15 cellular contexts compared by ENCODE assay signal in the genomic region with DNA sequence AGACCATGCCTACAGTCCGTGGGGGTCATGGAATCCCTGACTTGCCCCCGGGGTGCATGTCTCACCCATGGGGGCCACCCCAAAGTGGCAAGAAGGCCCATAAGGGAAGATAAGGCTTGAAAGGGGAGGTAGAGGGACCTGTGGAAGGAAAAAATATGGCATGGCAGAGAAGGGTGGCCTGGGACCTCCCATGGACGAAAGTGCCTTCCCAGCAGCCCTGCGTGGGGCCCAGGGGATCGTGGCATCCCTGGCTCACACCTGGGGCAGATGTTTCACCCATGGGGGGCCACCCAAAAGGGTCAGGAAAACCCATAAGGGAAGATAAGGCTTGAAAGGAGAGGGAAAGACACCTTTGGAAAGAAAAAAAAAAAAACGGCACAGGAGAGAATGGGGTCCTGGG.
A peak's percentile ranks its signal among the peaks of the same experiment; 100 is the strongest.
DNase-seq lines count a peak whose midpoint lies in the region; ATAC-seq and TF ChIP-seq lines count a peak whose summit lies in the region.
"Had no signal": no experiment of that assay in that cellular context is flagged by ENCODE, and none has a peak within 500 bp of the region (broad histone marks: within the 10 kb centered on the region; RNA-seq: fewer than 3 reads in every experiment).

No MANE protein-coding gene starts in this region.

- no peak overlapping the region for H3K27ac ChIP-seq in SK-N-SH (ENCODE audit: low read depth in 2 of 2, low read length in 1 of 2)
- H3K27ac ChIP-seq in body of pancreas = no peak overlapping the region
- H3K27ac ChIP-seq: 22Rv1, GM23248 had no signal

- H3K4me1 ChIP-seq in SK-N-SH (ENCODE audit: control insufficient read depth in 1 of 2, insufficient read depth in 2 of 2, low read depth in 1 of 2, low read length in 1 of 2) (no peaks in the 10 kb centered on the region), body of pancreas (no peaks in the 10 kb centered on the region)
- H3K4me1 ChIP-seq: Caco-2 had no signal

- H3K36me3 ChIP-seq in SK-N-SH (replicated peaks in 1 of 2; ENCODE audit: control insufficient read depth in 1 of 2, insufficient read depth in 2 of 2, low read length in 1 of 2) = no peaks in the 10 kb centered on the region
- H3K36me3 ChIP-seq in body of pancreas (replicated peaks in 1 of 2; ENCODE audit: insufficient read depth in 1 of 2, low read depth in 2 of 2) = no peaks in the 10 kb centered on the region

- no peak for TF ChIP-seq POLR2A in body of pancreas (IDR thresholded peaks at IDR 0.05)

- H3K4me1 Mint-ChIP-seq in CD14-positive monocyte = no peaks in the 10 kb centered on the region
- H3K4me1 Mint-ChIP-seq: CD8-positive, alpha-beta memory T cell; IgD-negative memory B cell had no signal

- H3K9me3 ChIP-seq in SK-N-SH (no peaks in the 10 kb centered on the region), body of pancreas (peaks cover 0 to 23% (median 0%) of the 10 kb centered on the region in 3 donors)

- TF ChIP-seq RAD21 in SK-N-SH (IDR thresholded peaks at IDR 0.05; ENCODE audit: low read length) = no peak

- H4K20me1 ChIP-seq in SK-N-SH (ENCODE audit: insufficient read depth) = no peaks in the 10 kb centered on the region

- no peak overlapping the region for H3K9ac ChIP-seq in SK-N-SH
- H3K9ac ChIP-seq: GM23248 had no signal

- H3K27me3 Mint-ChIP-seq in CD14-positive monocyte (ENCODE audit: low read depth in 3 of 3) = peaks cover 0 to 3% (median 1%) of the 10 kb centered on the region in 3 donors
- H3K27me3 Mint-ChIP-seq: IgD-negative memory B cell had no signal

- CTCF ChIA-PET in SK-N-SH (lab: Yijun Ruan, JAX) (no interaction called here), HEK293T (lab: Yijun Ruan, JAX) (no interaction called here)

- H3K27me3 ChIP-seq in SK-N-SH (ENCODE audit: insufficient read depth) (peaks cover 18% of the 10 kb centered on the region; the same call in 1 of the 2 replicates), body of pancreas (no peaks in the 10 kb centered on the region)

- no peak overlapping the region for H2AFZ ChIP-seq in SK-N-SH (ENCODE audit: low read depth)
- H2AFZ ChIP-seq: GM23248 had no signal

- H3K79me2 ChIP-seq in SK-N-SH (ENCODE audit: insufficient read depth) = no peaks in the 10 kb centered on the region

- H3K9me2 ChIP-seq in SK-N-SH = no peaks in the 10 kb centered on the region

- ATAC-seq in SK-N-SH treated with all-trans-retinoic acid at 6 μM for 48 hours (no peak), body of pancreas (no peak)

- no peak for TF ChIP-seq CTCF in SK-N-SH (IDR thresholded peaks at IDR 0.05)
- no peak for TF ChIP-seq CTCF in CD14-positive monocyte (IDR thresholded peaks at IDR 0.05)
- no peak for TF ChIP-seq CTCF in body of pancreas (IDR thresholded peaks at IDR 0.05)

- no peak overlapping the region for H3K27ac Mint-ChIP-seq in CD14-positive monocyte
- H3K27ac Mint-ChIP-seq: CD8-positive, alpha-beta memory T cell; IgD-negative memory B cell had no signal

- no peak overlapping the region for H3K4me3 Mint-ChIP-seq in CD14-positive monocyte
- H3K4me3 Mint-ChIP-seq: CD8-positive, alpha-beta memory T cell; IgD-negative memory B cell had no signal

- intact Hi-C loops in CD14-positive monocyte (cut with micrococcal nuclease) (no loop called here), body of pancreas (cut with DNase I) (no loop called here)

- H3K4me3 ChIP-seq in SK-N-SH (ENCODE audit: low read depth in 2 of 2, low read length in 1 of 2) = no peak overlapping the region
- no peak overlapping the region for H3K4me3 ChIP-seq in body of pancreas
- H3K4me3 ChIP-seq: GM23248 had no signal

- TF ChIP-seq EP300 in SK-N-SH (IDR thresholded peaks at IDR 0.05; ENCODE audit: borderline replicate concordance in 1 of 2, low read depth in 1 of 2, low read length in 1 of 2) = no peak

- no peaks in the 10 kb centered on the region for H3F3A ChIP-seq in SK-N-SH (replicated peaks; ENCODE audit: insufficient read depth)

- H3K36me3 Mint-ChIP-seq in CD14-positive monocyte = no peaks in the 10 kb centered on the region
- H3K36me3 Mint-ChIP-seq: CD8-positive, alpha-beta memory T cell; IgD-negative memory B cell had no signal

- peaks cover 48 to 71% (median 61%) of the 10 kb centered on the region in 7 donors for H3K9me3 Mint-ChIP-seq in CD14-positive monocyte

- no peak overlapping the region for H3K4me2 ChIP-seq in SK-N-SH

- POLR2A ChIA-PET in SK-N-SH (lab: Yijun Ruan, JAX) (no interaction called here), HEK293T (lab: Yijun Ruan, JAX) (no interaction called here)

- peak; percentile 0 for DNase-seq in SK-N-SH
- DNase-seq in CD14-positive monocyte (ENCODE audit: low spot score) = peak; percentile 26
- peak; percentile 25 for DNase-seq in ecto neural progenitor cell (ENCODE audit: low spot score)
- peak; percentile 37 for DNase-seq in mesenteric fat pad (ENCODE audit: low spot score)
- DNase-seq in body of pancreas = no peak
- DNase-seq in HEK293T (ENCODE audit: extremely low spot score) = no peak
- no peak for DNase-seq in SKM-1 treated with dmso at 0.1 percent for 144 hours (lab: John Stamatoyannopoulos, UW; ENCODE audit: unreplicated experiment)
- DNase-seq: Caco-2; CD8-positive, alpha-beta memory T cell; DMS53; GF-D8; GM23248 had no signal

- WGBS in SK-N-SH (ENCODE audit: low lambda C conversion rate) = 5% methylated on average over 6 of the region's 6 CpGs
- WGBS in body of pancreas, 2 donors = 65 to 69% methylated on average over 6 of the region's 6 CpGs

TF ChIP-seq in SK-N-SH, 30 proteins besides CTCF, POLR2A, EP300 and RAD21:
- TF ChIP-seq CHD2 (IDR thresholded peaks at IDR 0.05; ENCODE audit: low read length, partially characterized antibody) = no peak
- TF ChIP-seq PBX3 (IDR thresholded peaks at IDR 0.05) = no peak
- no peak for TF ChIP-seq MXI1 (IDR thresholded peaks at IDR 0.05; ENCODE audit: low read depth, low read length)
- no peak for TF ChIP-seq FOXJ3 (CRISPR knock-in tag; IDR thresholded peaks at IDR 0.05)
- no peak for TF ChIP-seq RCOR1 (IDR thresholded peaks at IDR 0.05; ENCODE audit: low read length)

TF ChIP-seq in SK-N-SH treated with all-trans-retinoic acid at 6 μM for 48 hours, 23 proteins besides CTCF, POLR2A, EP300 and RAD21 (continues in another document):
- TF ChIP-seq CSRNP3 (CRISPR knock-in tag; IDR thresholded peaks at IDR 0.05) (no peak), ARNTL (CRISPR knock-in tag; IDR thresholded peaks at IDR 0.05; ENCODE audit: borderline replicate concordance, low read depth) (no peak), ZNF565 (CRISPR knock-in tag; conservative IDR thresholded peaks at IDR 0.05; ENCODE audit: low read depth) (no peak), ISL1 (CRISPR knock-in tag; IDR thresholded peaks at IDR 0.05) (no peak)

TF ChIP-seq in HEK293T, 16 proteins besides CTCF, POLR2A, EP300 and RAD21:
- TF ChIP-seq FOXK2 (IDR thresholded peaks at IDR 0.05) = no peak
- no peak for TF ChIP-seq LEF1 (IDR thresholded peaks at IDR 0.05; ENCODE audit: borderline replicate concordance)
- no peak for TF ChIP-seq ARNT (IDR thresholded peaks at IDR 0.05)
- TF ChIP-seq SUZ12 (IDR thresholded peaks at IDR 0.05) = no peak
- no peak for TF ChIP-seq FOXM1 (IDR thresholded peaks at IDR 0.05; ENCODE audit: borderline replicate concordance)
- TF ChIP-seq L3MBTL2 (conservative IDR thresholded peaks at IDR 0.05) = no peak
- TF ChIP-seq NFRKB (IDR thresholded peaks at IDR 0.05) = no peak
- no peak for TF ChIP-seq CTBP1 (IDR thresholded peaks at IDR 0.05; ENCODE audit: borderline replicate concordance)
- no peak for TF ChIP-seq TARDBP (IDR thresholded peaks at IDR 0.05)
- TF ChIP-seq BHLHE40 (IDR thresholded peaks at IDR 0.05; ENCODE audit: borderline replicate concordance) = no peak
- no peak for TF ChIP-seq PKNOX1 (IDR thresholded peaks at IDR 0.05)
- TF ChIP-seq ELF4 (IDR thresholded peaks at IDR 0.05) = no peak
- no peak for TF ChIP-seq FOXA1 (IDR thresholded peaks at IDR 0.05)
- no peak for TF ChIP-seq ZNF384 (IDR thresholded peaks at IDR 0.05)
- TF ChIP-seq HDGF (IDR thresholded peaks at IDR 0.05; ENCODE audit: borderline replicate concordance) = no peak

Comparison
In these comparisons a context has a peak if more than half of its experiments do, and no peak if none do; other contexts are left out.
1. DNase-seq: peak in SK-N-SH (single experiment), CD14-positive monocyte (single experiment), ecto neural progenitor cell (single experiment) and mesenteric fat pad (single experiment); none in body of pancreas (0 of 4), HEK293T (single experiment) and SKM-1 treated with dmso at 0.1 percent for 144 hours (single experiment).